9 cellular contexts compared by ENCODE assay signal in genomic region chr5:168030911-168031310, GRCh38.
"Had no signal": no experiment of that assay in that cellular context is flagged by ENCODE, and none has a peak within 500 bp of the region (broad histone marks: within the 10 kb centered on the region; RNA-seq: fewer than 3 reads in every experiment).

No MANE protein-coding gene starts in this region.

- H3K4me1 Mint-ChIP-seq: GM23338, H9, IgD-negative memory B cell had no signal

- H3K4me3 Mint-ChIP-seq: GM23338, H9, IgD-negative memory B cell had no signal

- H3K4me3 ChIP-seq: GM23338 had no signal

- FAIRE-seq: H1, H54, HepG2 had no signal

- H3K9me3 Mint-ChIP-seq: H9 had no signal

- H3K27ac ChIP-seq: HL-60 had no signal

- H3K27ac Mint-ChIP-seq: GM23338, H9, IgD-negative memory B cell had no signal

- H3K36me3 Mint-ChIP-seq: IgD-negative memory B cell had no signal

- H2AFZ ChIP-seq: GM23338 had no signal

- H3K4me2 ChIP-seq: GM23338 had no signal

- DNase-seq: H9, HCEC 1CT, KBM-7 had no signal

- ATAC-seq: GM23338, HepG2 had no signal
